Comparison of ENCODE assay signal across 8 cellular contexts in the genomic region with DNA sequence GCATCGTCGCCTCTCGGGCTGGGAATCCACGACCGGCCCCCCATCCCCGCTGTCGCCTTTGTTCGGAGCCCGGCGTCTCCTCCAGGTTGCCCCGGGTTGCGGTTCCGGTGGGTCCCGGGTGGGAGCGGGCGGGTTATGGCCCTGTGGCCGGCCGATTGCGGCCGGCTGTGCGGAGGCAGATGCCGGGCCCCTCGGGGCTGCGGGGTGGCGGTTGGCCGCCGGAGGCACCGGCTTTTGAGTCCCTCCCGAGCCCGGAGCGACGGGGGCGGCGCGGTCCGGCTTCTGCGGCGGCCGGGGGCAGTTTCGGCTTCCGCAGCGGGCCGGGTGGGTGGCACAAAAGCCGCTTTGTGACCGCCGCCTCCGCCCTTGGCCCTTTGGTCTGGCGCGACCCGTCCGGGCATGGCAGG. TPM values are rescaled to one million over a fixed set of nuclear protein-coding genes. Genes with fewer than 3 reads are reported as not detected.
DNase-seq lines count a peak whose midpoint lies in the region; ATAC-seq lines count a peak whose summit lies in the region.

No MANE protein-coding gene starts in this region.

- POLR2A ChIA-PET in activated naive CD8-positive, alpha-beta T cell treated with anti-CD3 and anti-CD28 coated beads, Interleukin-2, amount 10 ng/mL, durations not matched to agents 7 days and 5 days (lab: Charles Lee) = interaction anchor here (1.1 to 2.4 kb wide), 5 partner anchors 43 to 220 kb away, joined by 3 to 19 read pairs (median 6); partner anchors contain the start of gene PHF3

- no peak overlapping the region for H3K27ac ChIP-seq in iPS DF 6.9 (ENCODE audit: low read length)

- peaks cover 2% of the 10 kb centered on the region; the same call in 1 of the 2 replicates for H3K36me3 ChIP-seq in iPS DF 6.9 (ENCODE audit: control insufficient read depth, insufficient read depth, low read length)

- no peaks in the 10 kb centered on the region for H3K9me3 Mint-ChIP-seq in activated naive CD8-positive, alpha-beta T cell treated with anti-CD3 and anti-CD28 coated beads, Interleukin-2, amount 10 ng/mL, durations not matched to agents 7 days and 5 days
- no peaks in the 10 kb centered on the region for H3K9me3 Mint-ChIP-seq in stimulated activated memory B cell treated with anti-CD40 and anti-IgM and Interleukin-4, amounts not matched to agents 10 μg/mL and 1 μg/mL and 100 μg/mL, for 72 hours

- H3K4me1 Mint-ChIP-seq in activated naive CD8-positive, alpha-beta T cell treated with anti-CD3 and anti-CD28 coated beads, Interleukin-2, amount 10 ng/mL, durations not matched to agents 7 days and 5 days = peaks cover 30% of the 10 kb centered on the region
- peaks cover 25% of the 10 kb centered on the region for H3K4me1 Mint-ChIP-seq in stimulated activated memory B cell treated with anti-CD40 and anti-IgM and Interleukin-4, amounts not matched to agents 10 μg/mL and 1 μg/mL and 100 μg/mL, for 72 hours

- ATAC-seq in GM18907 (IDR thresholded peaks at IDR 0.05; ENCODE audit: unreplicated experiment) (peak; percentile 8), HG02970 (IDR thresholded peaks at IDR 0.05; ENCODE audit: low FRiP score, unreplicated experiment) (peak; percentile 0), GM21390 (IDR thresholded peaks at IDR 0.05; ENCODE audit: unreplicated experiment) (no peak)
- ATAC-seq in activated naive CD8-positive, alpha-beta T cell treated with anti-CD3 and anti-CD28 coated beads, Interleukin-2, amount 10 ng/mL, durations not matched to agents 7 days and 5 days (ENCODE audit: low read depth) = peak; percentile 0
- ATAC-seq in stimulated activated memory B cell treated with anti-CD40 and anti-IgM and Interleukin-4, amounts not matched to agents 10 μg/mL and 1 μg/mL and 100 μg/mL, for 72 hours = peak; percentile 35

- no peaks in the 10 kb centered on the region for H3K27me3 ChIP-seq in iPS DF 6.9 (ENCODE audit: control insufficient read depth, insufficient read depth, low read length)

- no peaks in the 10 kb centered on the region for H3K9me3 ChIP-seq in iPS DF 6.9 (ENCODE audit: control insufficient read depth, insufficient read depth, low read length)

- no peaks in the 10 kb centered on the region for H3K27me3 Mint-ChIP-seq in activated naive CD8-positive, alpha-beta T cell treated with anti-CD3 and anti-CD28 coated beads, Interleukin-2, amount 10 ng/mL, durations not matched to agents 7 days and 5 days
- H3K27me3 Mint-ChIP-seq in stimulated activated memory B cell treated with anti-CD40 and anti-IgM and Interleukin-4, amounts not matched to agents 10 μg/mL and 1 μg/mL and 100 μg/mL, for 72 hours = no peaks in the 10 kb centered on the region

- peaks cover 15% of the 10 kb centered on the region for H3K36me3 Mint-ChIP-seq in activated naive CD8-positive, alpha-beta T cell treated with anti-CD3 and anti-CD28 coated beads, Interleukin-2, amount 10 ng/mL, durations not matched to agents 7 days and 5 days
- peaks cover 9% of the 10 kb centered on the region for H3K36me3 Mint-ChIP-seq in stimulated activated memory B cell treated with anti-CD40 and anti-IgM and Interleukin-4, amounts not matched to agents 10 μg/mL and 1 μg/mL and 100 μg/mL, for 72 hours

- WGBS in iPS DF 6.9 (ENCODE audit: insufficient coverage, insufficient read length) = no CpG with 5 or more reads among the region's 51 CpGs

- no peak for DNase-seq in activated naive CD8-positive, alpha-beta T cell treated with anti-CD3 and anti-CD28 coated beads, Interleukin-2, amount 10 ng/mL, durations not matched to agents 7 days and 5 days
- DNase-seq in iPS DF 6.9 (ENCODE audit: low read depth, low spot score) (no peak), GDM1 (lab: John Stamatoyannopoulos, UW) (no peak)
- no peak for DNase-seq in effector CD4-positive, alpha-beta T cell

- peak overlapping the region; percentile 97 for H3K27ac Mint-ChIP-seq in activated naive CD8-positive, alpha-beta T cell treated with anti-CD3 and anti-CD28 coated beads, Interleukin-2, amount 10 ng/mL, durations not matched to agents 7 days and 5 days
- peak overlapping the region; percentile 98 for H3K27ac Mint-ChIP-seq in stimulated activated memory B cell treated with anti-CD40 and anti-IgM and Interleukin-4, amounts not matched to agents 10 μg/mL and 1 μg/mL and 100 μg/mL, for 72 hours

- H3K4me3 Mint-ChIP-seq in activated naive CD8-positive, alpha-beta T cell treated with anti-CD3 and anti-CD28 coated beads, Interleukin-2, amount 10 ng/mL, durations not matched to agents 7 days and 5 days = peak overlapping the region; percentile 97
- peak overlapping the region; percentile 91 for H3K4me3 Mint-ChIP-seq in stimulated activated memory B cell treated with anti-CD40 and anti-IgM and Interleukin-4, amounts not matched to agents 10 μg/mL and 1 μg/mL and 100 μg/mL, for 72 hours

- H3K4me1 ChIP-seq in iPS DF 6.9 (ENCODE audit: control insufficient read depth, insufficient read depth, low read length) = no peaks in the 10 kb centered on the region

- peak overlapping the region; percentile 99 for H3K4me3 ChIP-seq in iPS DF 6.9 (ENCODE audit: low read length)

RNA-seq across cellular contexts. Expression of gene PTP4A1, which starts 0.5 kb away (rescaled TPM):
- total RNA-seq in activated naive CD8-positive, alpha-beta T cell treated with anti-CD3 and anti-CD28 coated beads, Interleukin-2, amount 10 ng/mL, durations not matched to agents 7 days and 5 days = 10 to 100 TPM; 65.2 to 66.4 TPM
